20 cellular contexts compared by ENCODE assay signal in genomic region chr2:12712871-12713270, GRCh38.
"Had no signal": no experiment of that assay in that cellular context is flagged by ENCODE, and none has a peak within 500 bp of the region (broad histone marks: within the 10 kb centered on the region; RNA-seq: fewer than 3 reads in every experiment).

No MANE protein-coding gene starts in this region.

- H3K4me1 ChIP-seq: colonic mucosa had no signal

- ATAC-seq: activated naive CD4-positive, alpha-beta T cell treated with anti-CD3 and anti-CD28 coated beads, Interleukin-2, amount 50 U/mL, for 72 hours; left colon; lower lobe of right lung; natural killer cell; pancreas had no signal

- H3K27me3 ChIP-seq: adrenal gland, pancreas, sigmoid colon had no signal

- H3K27ac Mint-ChIP-seq: activated CD4-positive, alpha-beta memory T cell treated with anti-CD3 and anti-CD28 coated beads for 36 hours; activated naive CD4-positive, alpha-beta T cell treated with anti-CD3 and anti-CD28 coated beads, Interleukin-2, amount 50 U/mL, for 72 hours; activated T-helper 1 cell treated with anti-CD3 and anti-CD28 coated beads, Interleukin-12 subunit alpha, Interleukin-12 subunit beta, Interleukin-2, Interleukin-4 antibody, amounts not matched to agents 30 ng/mL and 10 ng/mL and 1 ng/mL, durations not matched to agents 14 hours and 24 hours and 36 hours; endodermal cell; natural killer cell had no signal

- H3K27me3 Mint-ChIP-seq: activated CD4-positive, alpha-beta memory T cell treated with anti-CD3 and anti-CD28 coated beads for 36 hours had no signal

- H3K4me3 Mint-ChIP-seq: activated CD4-positive, alpha-beta memory T cell treated with anti-CD3 and anti-CD28 coated beads for 36 hours; activated T-helper 1 cell treated with anti-CD3 and anti-CD28 coated beads, Interleukin-12 subunit alpha, Interleukin-12 subunit beta, Interleukin-2, Interleukin-4 antibody, amounts not matched to agents 30 ng/mL and 10 ng/mL and 1 ng/mL, durations not matched to agents 14 hours and 24 hours and 36 hours; endodermal cell; natural killer cell had no signal

- H3K4me3 ChIP-seq: adrenal gland, colonic mucosa, lower lobe of right lung, pancreas, sigmoid colon had no signal

- H3K36me3 Mint-ChIP-seq: natural killer cell had no signal

- H3K36me3 ChIP-seq: adrenal gland, colonic mucosa, lower lobe of right lung, pancreas, sigmoid colon had no signal

- H3K9me3 Mint-ChIP-seq: activated CD4-positive, alpha-beta memory T cell treated with anti-CD3 and anti-CD28 coated beads for 36 hours; activated T-helper 1 cell treated with anti-CD3 and anti-CD28 coated beads, Interleukin-12 subunit alpha, Interleukin-12 subunit beta, Interleukin-2, Interleukin-4 antibody, amounts not matched to agents 30 ng/mL and 10 ng/mL and 1 ng/mL, durations not matched to agents 14 hours and 24 hours and 36 hours; endodermal cell; natural killer cell had no signal

- DNase-seq: activated CD4-positive, alpha-beta memory T cell treated with anti-CD3 and anti-CD28 coated beads for 36 hours; activated gamma-delta T cell treated with Interleukin-2 at 50 U/mL for 16 hours; activated T-cell treated with anti-CD3 and anti-CD28 coated beads for 4 hours; adrenal gland; caudate nucleus; colonic mucosa; endodermal cell; left colon; lower lobe of right lung; natural killer cell; pancreas; sigmoid colon; stimulated activated CD4-positive, alpha-beta T cell treated with anti-CD3 and anti-CD28 coated beads, Interleukin-12 subunit alpha, Interleukin-12 subunit beta, amount 100 ng/mL, for 4 hours; stimulated activated CD4-positive, alpha-beta T cell treated with anti-CD3 and anti-CD28 coated beads, Interleukin-1b, Interleukin-23, amount 100 ng/mL, for 48 hours; stimulated activated CD8-positive, alpha-beta memory T cell treated with anti-CD3 and anti-CD28 coated beads, Interleukin-4, amount 100 ng/mL, for 48 hours; stimulated activated naive CD4-positive, alpha-beta T cell; SW 1271 had no signal

- H3K9me3 ChIP-seq: adrenal gland, colonic mucosa, lower lobe of right lung, pancreas, sigmoid colon had no signal

- H3K27ac ChIP-seq: adrenal gland, colonic mucosa, epithelial cell of prostate, lower lobe of right lung had no signal
